ENCODE assay signal across 8 cellular contexts in the genomic region with DNA sequence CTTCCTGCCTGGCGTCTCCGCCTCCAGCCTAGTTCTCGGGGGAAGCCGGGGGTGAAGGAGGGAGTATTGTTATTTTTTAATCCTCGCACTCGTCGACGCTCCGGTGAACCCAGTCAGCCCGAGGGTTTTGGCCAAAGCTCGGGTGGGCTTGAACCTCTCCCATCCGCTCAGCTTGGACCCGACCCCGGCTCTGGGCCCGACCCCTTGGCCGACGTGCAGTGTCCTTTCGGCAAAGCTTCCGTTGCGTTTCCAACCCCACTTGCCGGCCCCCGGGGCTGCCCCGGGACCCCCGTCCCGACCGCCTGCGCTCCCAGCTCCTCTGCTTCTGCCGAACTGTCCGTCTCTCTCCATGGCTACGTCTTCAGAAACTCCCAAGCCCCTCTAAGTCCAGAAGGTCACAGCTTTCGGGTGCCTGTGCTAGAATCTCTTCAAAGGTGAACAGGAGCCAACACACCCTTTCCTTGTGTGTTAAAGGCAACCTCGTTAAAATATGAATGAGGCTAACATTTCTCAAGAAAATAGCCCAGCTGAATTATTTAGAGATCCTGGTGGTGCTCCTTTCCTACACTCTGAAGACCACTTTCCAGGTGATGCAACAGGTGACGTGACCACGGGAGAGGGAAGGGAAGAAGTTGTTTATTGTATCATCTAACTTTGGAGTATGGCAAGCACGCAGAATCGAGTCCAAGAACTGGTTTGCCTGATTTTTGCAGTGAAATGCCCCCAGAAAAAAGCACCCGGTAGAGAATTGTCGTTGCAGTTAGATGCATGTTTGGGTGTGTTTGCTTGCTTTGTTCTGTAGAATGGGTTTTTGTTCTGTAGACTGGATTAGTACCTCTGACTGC. TPM values are rescaled to one million over a fixed set of nuclear protein-coding genes. Genes with fewer than 3 reads are reported as not detected.
DNase-seq lines count a peak whose midpoint lies in the region; ATAC-seq, FAIRE-seq and TF ChIP-seq lines count a peak whose summit lies in the region.

No MANE protein-coding gene starts in this region.

- H3K9me1 ChIP-seq in IMR-90 (ENCODE audit: insufficient read depth, low read length): peaks cover 14% of the 10 kb centered on the region; the same call in 1 of the 2 replicates
- no peaks in the 10 kb centered on the region for H3K9me1 ChIP-seq in K562 (ENCODE audit: control insufficient read depth, insufficient read depth, low read length)

- H3K4me1 ChIP-seq in DND-41 (ENCODE audit: insufficient read depth, low read length): peaks cover 39% of the 10 kb centered on the region
- H3K4me1 ChIP-seq in IMR-90 (ENCODE audit: control insufficient read depth, insufficient read depth, low read length): no peaks in the 10 kb centered on the region
- H3K4me1 ChIP-seq in K562 (replicated peaks in 1 of 2; ENCODE audit: control insufficient read depth in 2 of 2, insufficient read depth in 2 of 2, low read length in 2 of 2): peaks cover 11 to 25% of the 10 kb centered on the region in 2 experiments; a peak in 4 of 5 replicates
- H3K4me1 ChIP-seq in liver (ENCODE audit: control insufficient read depth in 4 of 4, insufficient read depth in 4 of 4, low read length in 3 of 4): peaks cover 0 to 25% (median 10%) of the 10 kb centered on the region in 4 donors
- peaks cover 43% of the 10 kb centered on the region for H3K4me1 ChIP-seq in vagina

- no peak for TF ChIP-seq RAD21 in IMR-90 (IDR thresholded peaks at IDR 0.05; ENCODE audit: low read length)
- no peak for TF ChIP-seq RAD21 in K562 (CRISPR knock-in tag; conservative IDR thresholded peaks at IDR 0.05 in 1 of 2, IDR thresholded peaks at IDR 0.05 in 1 of 2)
- TF ChIP-seq RAD21 in liver (IDR thresholded peaks at IDR 0.05): no peak

- intact Hi-C loops in IMR-90 (cut with micrococcal nuclease) (loop anchor here (1.0 to 5.0 kb wide), 4 partner anchors 19 to 201 kb away; partner anchors contain the start of genes ADSS2 and COX20), K562 (cut with micrococcal nuclease) (loop anchor here (2.0 to 5.0 kb wide), 4 partner anchors 144 to 389 kb away; partner anchors contain the start of gene ADSS2), vagina (cut with DNase I) (no loop called here)

- H3K36me3 ChIP-seq in DND-41 (ENCODE audit: insufficient read depth, low read length): peaks cover 25% of the 10 kb centered on the region
- peaks cover 7% of the 10 kb centered on the region for H3K36me3 ChIP-seq in IMR-90 (ENCODE audit: control insufficient read depth, insufficient read depth, low read length)
- H3K36me3 ChIP-seq in K562 (ENCODE audit: control insufficient read depth, insufficient read depth, low read length): peaks cover 26% of the 10 kb centered on the region
- no peaks in the 10 kb centered on the region for H3K36me3 ChIP-seq in liver (ENCODE audit: control insufficient read depth in 4 of 4, insufficient read depth in 3 of 4, low read depth in 1 of 4, low read length in 3 of 4)
- no peaks in the 10 kb centered on the region for H3K36me3 ChIP-seq in vagina

- TF ChIP-seq EP300 in K562 (IDR thresholded peaks at IDR 0.05; ENCODE audit: low read length): no peak; the same call in 1 of the 2 replicates

- no TSS peak for BruUV-seq in IMR-90 (replicated peaks; lab: Mats Ljungman, UMichigan)
- BruUV-seq in K562 (replicated peaks; lab: Mats Ljungman, UMichigan): no TSS peak

- TF ChIP-seq CTCF in DND-41 (IDR thresholded peaks at IDR 0.05; ENCODE audit: borderline replicate concordance, extremely low read depth, low read length, poor library complexity, severe bottlenecking) (no peak), IMR-90 (conservative IDR thresholded peaks at IDR 0.05; ENCODE audit: low read depth, low read length) (no peak), K562 (IDR thresholded peaks at IDR 0.05 in 2 of 3, conservative IDR thresholded peaks at IDR 0.05 in 1 of 3; ENCODE audit: insufficient read depth in 2 of 3, low read depth in 1 of 3, low read length in 3 of 3) (no peak), liver (IDR thresholded peaks at IDR 0.05; ENCODE audit: low read depth, low read length, missing input control) (no peak), vagina (IDR thresholded peaks at IDR 0.05) (no peak)

- peaks cover 12 to 45% of the 10 kb centered on the region in 2 experiments; a peak in 3 of 4 replicates for H3K79me1 ChIP-seq in IMR-90 (ENCODE audit: low read depth in 1 of 2, low read length in 2 of 2)

- H2AFZ ChIP-seq in DND-41 (ENCODE audit: low read depth, low read length) (peak overlapping the region; percentile 81), IMR-90 (replicated peaks; ENCODE audit: low read length, poor library complexity) (peak overlapping the region; percentile 72), K562 (ENCODE audit: low read depth, low read length) (peak overlapping the region; percentile 100)

- H3K56ac ChIP-seq in IMR-90 (ENCODE audit: extremely low read depth, insufficient read depth, low read length): peak overlapping the region; percentile 76

- dilution Hi-C loops in IMR-90 (cut with HindIII; ENCODE audit: low sequenced_read_pairs, unreplicated experiment): no loop called here

- H2BK15ac ChIP-seq in IMR-90 (ENCODE audit: low read depth, low read length): no peak overlapping the region

- H3K4me2 ChIP-seq in DND-41 (ENCODE audit: insufficient read depth, low read length) (peak overlapping the region; percentile 92), IMR-90 (ENCODE audit: low read depth, low read length) (peak overlapping the region; percentile 97), K562 (ENCODE audit: insufficient read depth, low read length) (peak overlapping the region; percentile 86)

- peak overlapping the region; percentile 68 for H3K4ac ChIP-seq in IMR-90 (ENCODE audit: low read depth, low read length)

- H3K79me2 ChIP-seq in DND-41 (ENCODE audit: insufficient read depth, low read length): peaks cover 57% of the 10 kb centered on the region
- peaks cover 55% of the 10 kb centered on the region for H3K79me2 ChIP-seq in K562 (ENCODE audit: control insufficient read depth, insufficient read depth, low read length)

- DNase-seq in DND-41 (no peak), IMR-90 (peak; percentile 31), K562 (ENCODE audit: extremely low read depth in 1 of 4, low spot score in 3 of 4) (peak in 1 of 4 experiments; percentile 44), vagina (ENCODE audit: extremely low spot score in 2 of 2) (no peak)
- DNase-seq in stimulated activated CD4-positive, alpha-beta T cell treated with anti-CD3 and anti-CD28 coated beads, Interleukin-2, amount 100 ng/mL, for 48 hours: no peak

- H4K5ac ChIP-seq in IMR-90 (ENCODE audit: low read depth, low read length): peak overlapping the region; percentile 38

- in situ Hi-C loops in IMR-90 (cut with MboI; ENCODE audit: low sequenced_read_pairs): no loop called here
- in situ Hi-C loops in K562 (cut with MboI): no loop called here

- H4K8ac ChIP-seq in IMR-90 (ENCODE audit: low read depth in 2 of 2, low read length in 2 of 2): peak overlapping the region; percentile 18 to 31; a peak in 1 of 4 replicates

- POLR2A ChIA-PET in IMR-90 (lab: Charles Lee; ENCODE audit: unreplicated experiment): interaction anchor here (0.6 kb wide), 1 partner anchor 1853 kb away, joined by 14 read pairs; the partner anchor contains the start of gene SMYD3
- POLR2A ChIA-PET in K562 (lab: Yijun Ruan, JAX): interaction anchor here (0.6 to 0.7 kb wide), 6 partner anchors 23 to 1994 kb away, joined by 3 to 4 read pairs (median 3); no protein-coding TSS in a partner anchor

- TF ChIP-seq POLR2A in IMR-90 (IDR thresholded peaks at IDR 0.05; ENCODE audit: low read depth, low read length): no peak
- no peak for TF ChIP-seq POLR2A in K562 (conservative IDR thresholded peaks at IDR 0.05)
- no peak for TF ChIP-seq POLR2A in vagina (IDR thresholded peaks at IDR 0.05)
- TF ChIP-seq POLR2A in GM18505 (IDR thresholded peaks at IDR 0.05; ENCODE audit: borderline replicate concordance, extremely low read depth, insufficient read depth, insufficient read length): no peak

- CTCF ChIA-PET in IMR-90 (lab: Yijun Ruan, JAX): no interaction called here
- CTCF ChIA-PET in K562 (lab: Yijun Ruan, JAX; ENCODE audit: low intra/inter-chr PET ratio): no interaction called here

- H2BK120ac ChIP-seq in IMR-90 (ENCODE audit: low read depth, low read length): peak overlapping the region; percentile 8; the same call in 1 of the 2 replicates

- no peak for ATAC-seq in DND-41 (ENCODE audit: insufficient read depth, low read depth)
- no peak for ATAC-seq in IMR-90 (ENCODE audit: low read depth)
- peak; percentile 6 for ATAC-seq in K562
- ATAC-seq in HG02885 (IDR thresholded peaks at IDR 0.05; ENCODE audit: poor library complexity, unreplicated experiment): no peak
- no peak for ATAC-seq in GM18505 (IDR thresholded peaks at IDR 0.05; ENCODE audit: unreplicated experiment)

- peak overlapping the region; percentile 87 for H3K14ac ChIP-seq in IMR-90 (replicated peaks; ENCODE audit: low read depth, low read length)

- H3K4me3 ChIP-seq in DND-41 (ENCODE audit: low read depth in 1 of 2, low read length in 2 of 2): peak overlapping the region; percentile 70 to 93
- H3K4me3 ChIP-seq in IMR-90 (ENCODE audit: insufficient read depth, low read depth, low read length): peak overlapping the region; percentile 86
- H3K4me3 ChIP-seq in K562: peak overlapping the region; percentile 76
- H3K4me3 ChIP-seq in liver (ENCODE audit: low read depth in 1 of 3, low read length in 3 of 3): peak overlapping the region; percentile 82 to 94 (median 93)
- peak overlapping the region; percentile 83 to 88 for H3K4me3 ChIP-seq in vagina

- peak overlapping the region; percentile 88 for H3K27ac ChIP-seq in DND-41 (ENCODE audit: low read length)
- peak overlapping the region; percentile 88 for H3K27ac ChIP-seq in IMR-90 (ENCODE audit: insufficient read depth, low read length)
- peak overlapping the region; percentile 77 for H3K27ac ChIP-seq in K562 (ENCODE audit: extremely low read depth, low read depth, low read length)
- peak overlapping the region; percentile 86 to 88 for H3K27ac ChIP-seq in liver (ENCODE audit: low read depth in 1 of 2, low read length in 2 of 2)
- H3K27ac ChIP-seq in vagina: peak overlapping the region; percentile 92

- no peaks in the 10 kb centered on the region for H3K27me3 ChIP-seq in DND-41 (ENCODE audit: insufficient read depth, low read length, poor library complexity)
- no peaks in the 10 kb centered on the region for H3K27me3 ChIP-seq in IMR-90 (ENCODE audit: control insufficient read depth, insufficient read depth, low read length)
- H3K27me3 ChIP-seq in K562 (ENCODE audit: control insufficient read depth in 2 of 2, insufficient read depth in 2 of 2, low read length in 2 of 2): no peaks in the 10 kb centered on the region
- no peaks in the 10 kb centered on the region for H3K27me3 ChIP-seq in liver (ENCODE audit: control insufficient read depth in 4 of 4, insufficient read depth in 4 of 4, low read length in 3 of 4)
- H3K27me3 ChIP-seq in vagina: no peaks in the 10 kb centered on the region

- no peaks in the 10 kb centered on the region for H3K9me3 ChIP-seq in DND-41 (ENCODE audit: insufficient read depth, low read length, severe bottlenecking)
- H3K9me3 ChIP-seq in IMR-90 (ENCODE audit: control insufficient read depth, insufficient read depth, low read length): no peaks in the 10 kb centered on the region
- H3K9me3 ChIP-seq in K562 (replicated peaks; ENCODE audit: control insufficient read depth, insufficient read depth, low read depth, low read length): no peaks in the 10 kb centered on the region
- H3K9me3 ChIP-seq in liver (ENCODE audit: control insufficient read depth in 4 of 4, low read length in 3 of 4): no peaks in the 10 kb centered on the region
- H3K9me3 ChIP-seq in vagina: no peaks in the 10 kb centered on the region

- WGBS in IMR-90 (ENCODE audit: extremely low coverage in 2 of 2, insufficient read length in 1 of 2), 2 experiments: 2% methylated on average over 8 of the region's 38 CpGs; no CpG with 5 or more reads in 1 of the 2 experiments
- WGBS in K562 (ENCODE audit: insufficient coverage, low coverage, missing lambda C conversion rate): under 1% methylated on average over 38 of the region's 38 CpGs
- under 1% methylated on average over 38 of the region's 38 CpGs for WGBS in liver

- H2BK20ac ChIP-seq in IMR-90 (ENCODE audit: low read depth, low read length): no peak overlapping the region

- peak overlapping the region; percentile 47; the same call in 1 of the 2 replicates for H4K91ac ChIP-seq in IMR-90 (ENCODE audit: insufficient read depth, low read depth, low read length)

- peak overlapping the region; percentile 46; the same call in 1 of the 2 replicates for H3K18ac ChIP-seq in IMR-90 (ENCODE audit: low read depth, low read length)

- H2AK5ac ChIP-seq in IMR-90 (ENCODE audit: low read depth, low read length): peak overlapping the region; percentile 35; the same call in 1 of the 2 replicates

- peak overlapping the region; percentile 59 for H2AK9ac ChIP-seq in IMR-90 (replicated peaks; ENCODE audit: low read depth, low read length, poor library complexity)

- peak overlapping the region; percentile 81 for H3K23ac ChIP-seq in IMR-90 (ENCODE audit: low read depth, low read length)

- H3K9ac ChIP-seq in DND-41 (ENCODE audit: low read depth, low read length) (peak overlapping the region; percentile 94), IMR-90 (ENCODE audit: low read depth, low read length) (peak overlapping the region; percentile 92), K562 (ENCODE audit: insufficient read depth in 1 of 2, low read depth in 2 of 2, low read length in 2 of 2) (peak overlapping the region; percentile 95 to 100), liver (ENCODE audit: low read depth in 1 of 2, low read length in 2 of 2) (peak overlapping the region; percentile 94 to 95)

- peak overlapping the region; percentile 68 for H2BK5ac ChIP-seq in IMR-90 (ENCODE audit: low read depth, low read length, poor library complexity, severe bottlenecking)

- H4K20me1 ChIP-seq in DND-41 (ENCODE audit: insufficient read depth, low read length): peaks cover 6% of the 10 kb centered on the region; the same call in 1 of the 2 replicates
- peaks cover 19% of the 10 kb centered on the region; the same call in 1 of the 2 replicates for H4K20me1 ChIP-seq in IMR-90 (ENCODE audit: insufficient read depth, low read length)
- H4K20me1 ChIP-seq in K562 (replicated peaks; ENCODE audit: control insufficient read depth, insufficient read depth, low read length): no peaks in the 10 kb centered on the region

- no peak for FAIRE-seq in K562 (lab: Jason Lieb, UNC)

RNA-seq across cellular contexts. Expression of gene DESI2, which starts 0.7 kb away (rescaled TPM):
- total RNA-seq in IMR-90 (2012; rRNA removed) (43.6 and 69.4 TPM in 2 replicates), K562 (2014; rRNA removed) (40.8 TPM in 2 replicates), K562 (2014; rRNA removed; fragmentation: Illumina TruSeq; extraction: Trizol) (56.9 and 60.6 TPM in 2 replicates), K562 (2015; rRNA removed; fragmentation: Illumina TruSeq; extraction: Trizol) (52.4 and 59.4 TPM in 2 replicates), K562 (2021) (42.3 and 43.9 TPM in 2 replicates), liver (10 to 100 TPM; 14.4 to 14.6 TPM), vagina (25.5 TPM)
- polyA plus RNA-seq in IMR-90 (2012; rRNA removed) (14.7 and 19.0 TPM in 2 replicates), K562 (2011; rRNA removed) (36.6 and 38.4 TPM in 2 replicates), K562 (2014; fragmentation: Illumina TruSeq; extraction: Trizol) (33.6 and 37.8 TPM in 2 replicates), K562 (2014; fragmentation: Nextera tagmentation; extraction: Ambion mirVana) (10 to 100 TPM; 17.4 to 20.4 TPM), K562 (2014; rRNA removed) (26.1 and 26.9 TPM in 2 replicates), liver (1 to 10 TPM; 5.7 to 8.9 TPM)
- polyA plus RNA-seq in IMR-90 (2012; cell fraction: cytosol; rRNA removed): 8.0 and 8.4 TPM in 2 replicates
- polyA plus RNA-seq in IMR-90 (2012; cell fraction: nucleus; rRNA removed; ENCODE audit: low replicate concordance): 7.2 and 17.4 TPM in 2 replicates
- 17.0 and 36.5 TPM in 2 replicates for total RNA-seq in K562 (2011; cell fraction: chromatin; rRNA removed; ENCODE audit: low replicate concordance)
- 17.3 and 26.5 TPM in 2 replicates for total RNA-seq in K562 (2011; cell fraction: nucleolus; rRNA removed)
- total RNA-seq in K562 (2011; cell fraction: nucleoplasm; rRNA removed): 29.8 and 42.3 TPM in 2 replicates
- 15.0 and 26.2 TPM in 2 replicates for polyA plus RNA-seq in K562 (2011; cell fraction: cytosol; rRNA removed)
- 19.6 and 27.0 TPM in 2 replicates for polyA plus RNA-seq in K562 (2011; cell fraction: nucleus; rRNA removed)
- polyA plus RNA-seq in K562 (2012): 21.9 and 29.7 TPM in 2 replicates
- 55.3 and 64.0 TPM in 2 replicates for polyA minus RNA-seq in K562 (2011; rRNA and poly(A)+ RNA removed)
- polyA minus RNA-seq in K562 (2011; cell fraction: cytosol; rRNA and poly(A)+ RNA removed): 21.1 and 24.8 TPM in 2 replicates
- polyA minus RNA-seq in K562 (2011; cell fraction: nucleus; rRNA and poly(A)+ RNA removed): 25.3 and 40.5 TPM in 2 replicates
